15 cellular contexts compared by ENCODE assay signal in the genomic region with DNA sequence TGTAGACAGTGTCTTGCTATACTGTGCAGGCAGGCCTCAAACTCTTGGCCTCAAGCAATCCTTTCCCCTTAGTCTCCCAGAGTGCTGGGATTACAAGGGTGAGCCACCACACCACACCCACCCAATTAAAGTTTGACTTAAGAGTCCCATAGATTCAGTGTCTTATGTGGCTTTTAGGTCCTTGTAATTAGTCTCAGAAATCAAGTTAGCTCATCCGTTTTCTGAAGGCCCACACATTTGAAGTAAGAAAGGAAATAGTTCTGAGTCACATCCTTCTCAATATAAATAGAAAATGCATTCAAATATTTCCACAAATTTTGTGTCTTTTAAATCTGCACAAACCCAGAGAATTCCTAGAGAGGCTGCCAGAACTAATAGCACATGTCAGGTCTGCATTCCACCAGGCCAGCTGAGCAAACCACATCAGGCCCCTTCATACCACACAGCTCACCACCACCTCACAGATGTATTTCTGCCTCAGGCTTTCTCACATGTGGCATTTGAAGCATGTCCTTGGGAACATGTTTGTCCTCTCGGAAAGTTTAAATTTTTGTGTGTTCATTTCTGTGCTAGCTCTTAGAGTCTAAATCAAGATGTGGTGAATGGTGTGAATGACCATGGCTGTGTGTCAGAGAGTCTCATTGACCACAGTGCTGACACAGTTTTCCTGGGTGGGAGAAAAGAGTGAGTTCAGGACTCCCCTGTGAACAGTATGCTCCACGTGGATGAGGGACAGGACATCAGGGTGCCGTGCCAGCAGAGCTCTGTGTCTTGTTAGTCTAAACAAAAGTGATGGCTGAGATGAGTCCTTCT.
A peak's percentile ranks its signal among the peaks of the same experiment; 100 is the strongest.
DNase-seq lines count a peak whose midpoint lies in the region; ATAC-seq and TF ChIP-seq lines count a peak whose summit lies in the region.
"Had no signal": no experiment of that assay in that cellular context is flagged by ENCODE, and none has a peak within 500 bp of the region (broad histone marks: within the 10 kb centered on the region; RNA-seq: fewer than 3 reads in every experiment).

No MANE protein-coding gene starts in this region.

- no TSS peak for BruUV-seq in A673 (replicated peaks; lab: Mats Ljungman, UMichigan)

- H3K4me3 Mint-ChIP-seq in activated naive CD8-positive, alpha-beta T cell = peak overlapping the region; percentile 17
- no peak overlapping the region for H3K4me3 Mint-ChIP-seq in naive thymus-derived CD8-positive, alpha-beta T cell

- H3K4me3 ChIP-seq in A673 (ENCODE audit: low read depth, low read length, poor library complexity, severe bottlenecking) = no peak overlapping the region
- H3K4me3 ChIP-seq: GM12878 had no signal

- peaks cover 48% of the 10 kb centered on the region for H3K4me1 Mint-ChIP-seq in activated naive CD8-positive, alpha-beta T cell (ENCODE audit: low read depth)
- peaks cover 22 to 46% (median 38%) of the 10 kb centered on the region in 4 donors for H3K4me1 Mint-ChIP-seq in naive thymus-derived CD8-positive, alpha-beta T cell

- CTCF ChIA-PET in A673 (lab: Charles Lee) = no interaction called here

- no peaks in the 10 kb centered on the region for H3K9me3 ChIP-seq in A673 (ENCODE audit: low read depth, low read length, poor library complexity, severe bottlenecking)

- H3K36me3 ChIP-seq in A673 (ENCODE audit: insufficient read depth, low read length, poor library complexity, severe bottlenecking) = no peaks in the 10 kb centered on the region

- peaks cover 2% of the 10 kb centered on the region for H3K36me3 Mint-ChIP-seq in activated naive CD8-positive, alpha-beta T cell
- no peaks in the 10 kb centered on the region for H3K36me3 Mint-ChIP-seq in naive thymus-derived CD8-positive, alpha-beta T cell

- intact Hi-C loops in A673 (cut with micrococcal nuclease; ENCODE audit: unreplicated experiment) = no loop called here

- H3K9me3 Mint-ChIP-seq in activated naive CD8-positive, alpha-beta T cell (ENCODE audit: low read depth) = no peaks in the 10 kb centered on the region
- H3K9me3 Mint-ChIP-seq in naive thymus-derived CD8-positive, alpha-beta T cell = peaks cover 0 to 4% (median 0%) of the 10 kb centered on the region in 9 donors

- H3K27ac ChIP-seq in A673 (ENCODE audit: low read depth, low read length, poor library complexity, severe bottlenecking) = no peak overlapping the region
- H3K27ac ChIP-seq: parathyroid adenoma had no signal

- POLR2A ChIA-PET in A673 (lab: Charles Lee; ENCODE audit: low non-redundant PET) = no interaction called here
- POLR2A ChIA-PET in naive thymus-derived CD8-positive, alpha-beta T cell (lab: Charles Lee) = no interaction called here

- no peaks in the 10 kb centered on the region for H3K27me3 ChIP-seq in A673 (replicated peaks; ENCODE audit: insufficient read depth, low read depth, low read length, poor library complexity)

- H3K4me1 ChIP-seq in A673 (ENCODE audit: insufficient read depth, low read length, poor library complexity, severe bottlenecking) = no peaks in the 10 kb centered on the region
- H3K4me1 ChIP-seq: parathyroid adenoma had no signal

- no peak for TF ChIP-seq CTCF in A673 (conservative IDR thresholded peaks at IDR 0.05; ENCODE audit: low read depth, low read length)

- H3K27ac Mint-ChIP-seq in activated naive CD8-positive, alpha-beta T cell = peak overlapping the region; percentile 46
- peak overlapping the region in 5 of 10 donors; percentile 25 to 92 (median 83) for H3K27ac Mint-ChIP-seq in naive thymus-derived CD8-positive, alpha-beta T cell

- ATAC-seq in HG02938 (IDR thresholded peaks at IDR 0.05; ENCODE audit: unreplicated experiment) = peak; percentile 56
- no peak for ATAC-seq in left lobe of liver
- no peak for ATAC-seq in naive thymus-derived CD8-positive, alpha-beta T cell
- ATAC-seq: GM12878, SK-N-SH treated with all-trans-retinoic acid at 6 μM for 48 hours had no signal

- DNase-seq in GM03348 (ENCODE audit: low spot score) (peak; percentile 53), myocyte (ENCODE audit: low read depth) (peak; percentile 85), A673 (ENCODE audit: low spot score) (no peak), left lobe of liver (ENCODE audit: low spot score) (no peak)
- no peak for DNase-seq in stimulated activated CD4-positive, alpha-beta T cell treated with anti-CD3 and anti-CD28 coated beads, Interleukin-12 subunit alpha, Interleukin-12 subunit beta, amount 100 ng/mL, for 4 hours
- no peak for DNase-seq in naive thymus-derived CD8-positive, alpha-beta T cell
- DNase-seq: anterior cingulate cortex; Calu3; effector CD8-positive, alpha-beta T cell; NCI-H1417 had no signal

- H3K27me3 Mint-ChIP-seq in activated naive CD8-positive, alpha-beta T cell = no peaks in the 10 kb centered on the region
- H3K27me3 Mint-ChIP-seq in naive thymus-derived CD8-positive, alpha-beta T cell = no peaks in the 10 kb centered on the region

Comparison
In these comparisons a context has a peak if more than half of its experiments do, and no peak if none do; other contexts are left out.
1. DNase-seq: peak in GM03348 (single experiment) and myocyte (single experiment); none in A673 (single experiment), stimulated activated CD4-positive, alpha-beta T cell treated with anti-CD3 and anti-CD28 coated beads, Interleukin-12 subunit alpha, Interleukin-12 subunit beta, amount 100 ng/mL, for 4 hours (single experiment), left lobe of liver (single experiment) and naive thymus-derived CD8-positive, alpha-beta T cell (0 of 10).